8 cellular contexts compared by ENCODE assay signal in the genomic region with DNA sequence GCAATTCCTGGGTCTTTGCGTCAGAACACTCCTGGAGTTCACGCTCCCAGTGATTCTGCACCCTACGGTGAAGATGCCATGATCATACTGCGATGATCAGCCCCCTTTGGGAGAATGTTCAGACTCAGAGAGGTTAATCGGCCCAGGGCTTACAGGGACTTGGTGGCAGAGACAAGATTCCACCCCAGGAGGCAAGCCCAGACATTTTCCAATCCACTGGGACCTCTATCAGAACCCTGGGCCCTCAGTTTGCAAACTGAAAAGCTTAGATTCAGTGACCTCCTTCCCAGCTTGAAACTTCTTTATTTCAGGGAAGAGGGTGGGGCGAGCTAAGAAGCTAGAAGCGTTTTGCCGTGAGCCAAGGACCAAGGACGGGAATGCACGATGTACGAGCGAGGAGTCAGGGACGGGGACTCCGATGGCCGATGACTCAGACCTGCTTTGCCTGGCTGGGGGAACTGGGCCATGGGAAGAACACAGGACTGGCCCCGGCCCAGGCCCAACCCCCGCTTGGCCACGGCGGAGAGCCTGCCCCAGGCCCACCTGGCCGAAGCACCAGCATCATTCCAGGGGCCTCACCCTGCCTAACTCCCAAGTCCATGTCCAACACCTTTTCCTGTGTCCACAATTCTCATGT. TPM values are rescaled to one million over a fixed set of nuclear protein-coding genes. Genes with fewer than 3 reads are reported as not detected.
DNase-seq lines count a peak whose midpoint lies in the region; ATAC-seq and TF ChIP-seq lines count a peak whose summit lies in the region.

No MANE protein-coding gene starts in this region.

- TF ChIP-seq CTCF in mammary epithelial cell (conservative IDR thresholded peaks at IDR 0.05 in 1 of 2, IDR thresholded peaks at IDR 0.05 in 1 of 2; ENCODE audit: extremely low read depth in 1 of 2, insufficient read depth in 1 of 2, low read depth in 1 of 2, low read length in 2 of 2) (no peak), liver (IDR thresholded peaks at IDR 0.05; ENCODE audit: low read depth, low read length, missing input control) (no peak)

- intact Hi-C loops in mammary epithelial cell (cut with micrococcal nuclease): no loop called here

- no peaks in the 10 kb centered on the region for H3K9me3 Mint-ChIP-seq in CD8-positive, alpha-beta memory T cell

- no peak overlapping the region for H3K4me3 Mint-ChIP-seq in CD8-positive, alpha-beta memory T cell

- peaks cover 20% of the 10 kb centered on the region for H3K4me1 ChIP-seq in HUES64 (ENCODE audit: insufficient read depth, low read length)
- peaks cover 33% of the 10 kb centered on the region for H3K4me1 ChIP-seq in mammary epithelial cell (ENCODE audit: insufficient read depth, low read length)
- peaks cover 0 to 8% (median 4%) of the 10 kb centered on the region in 4 donors for H3K4me1 ChIP-seq in liver (ENCODE audit: control insufficient read depth in 4 of 4, insufficient read depth in 4 of 4, low read length in 3 of 4)
- peaks cover 17% of the 10 kb centered on the region for H3K4me1 ChIP-seq in CD8-positive, alpha-beta memory T cell (ENCODE audit: insufficient read depth, low read length)

- H4K20me1 ChIP-seq in mammary epithelial cell (ENCODE audit: insufficient read depth, low read length): no peaks in the 10 kb centered on the region

- 42% methylated on average over 20 of the region's 20 CpGs for WGBS in HUES64
- WGBS in mammary epithelial cell (ENCODE audit: low coverage, missing lambda C conversion rate): 34% methylated on average over 20 of the region's 20 CpGs
- 73% methylated on average over 20 of the region's 20 CpGs for whole genome bisulfite sequencing in liver

- H3K4me1 Mint-ChIP-seq in CD8-positive, alpha-beta memory T cell: peaks cover 15 to 23% (median 21%) of the 10 kb centered on the region in 3 donors

- no peak for DNase-seq in mammary epithelial cell
- DNase-seq in CD8-positive, alpha-beta memory T cell: no peak
- no peak for DNase-seq in amygdala (lab: John Stamatoyannopoulos, UW)
- DNase-seq in SK-N-DZ (ENCODE audit: low spot score): no peak

- H3K36me3 ChIP-seq in HUES64 (ENCODE audit: insufficient read depth, low read length): no peaks in the 10 kb centered on the region
- no peaks in the 10 kb centered on the region for H3K36me3 ChIP-seq in mammary epithelial cell (ENCODE audit: insufficient read depth, low read length)
- H3K36me3 ChIP-seq in liver (ENCODE audit: control insufficient read depth in 4 of 4, insufficient read depth in 3 of 4, low read depth in 1 of 4, low read length in 3 of 4): no peaks in the 10 kb centered on the region
- H3K36me3 ChIP-seq in CD8-positive, alpha-beta memory T cell (ENCODE audit: insufficient read depth, low read length): no peaks in the 10 kb centered on the region

- no peaks in the 10 kb centered on the region for H3K79me2 ChIP-seq in mammary epithelial cell (ENCODE audit: insufficient read depth, low read length)

- TF ChIP-seq RAD21 in liver (IDR thresholded peaks at IDR 0.05): no peak

- H3K27me3 Mint-ChIP-seq in CD8-positive, alpha-beta memory T cell: peaks cover 3 to 4% of the 10 kb centered on the region in 2 donors

- H3K9me3 ChIP-seq in HUES64 (ENCODE audit: insufficient read depth, low read depth, low read length) (no peaks in the 10 kb centered on the region), mammary epithelial cell (replicated peaks; ENCODE audit: insufficient read depth, low read length) (no peaks in the 10 kb centered on the region), liver (ENCODE audit: control insufficient read depth in 4 of 4, low read length in 3 of 4) (no peaks in the 10 kb centered on the region)
- H3K9me3 ChIP-seq in CD8-positive, alpha-beta memory T cell (ENCODE audit: low read length): no peaks in the 10 kb centered on the region

- no peak for ATAC-seq in HG02973 (IDR thresholded peaks at IDR 0.05; ENCODE audit: unreplicated experiment)

- peak overlapping the region; percentile 62 for H2AFZ ChIP-seq in mammary epithelial cell (ENCODE audit: low read depth, low read length)

- H3K9ac ChIP-seq in HUES64 (ENCODE audit: low read depth, low read length) (peak overlapping the region; percentile 6; the same call in 1 of the 2 replicates), mammary epithelial cell (ENCODE audit: insufficient read depth, low read length) (no peak overlapping the region), liver (ENCODE audit: low read depth in 1 of 2, low read length in 2 of 2) (no peak overlapping the region)

- H3K4me3 ChIP-seq in HUES64 (ENCODE audit: low read length) (no peak overlapping the region), mammary epithelial cell (replicated peaks in 1 of 3; ENCODE audit: insufficient read depth in 1 of 3, low read depth in 2 of 3, low read length in 3 of 3) (no peak overlapping the region), liver (ENCODE audit: low read depth in 1 of 3, low read length in 3 of 3) (no peak overlapping the region)
- H3K4me3 ChIP-seq in CD8-positive, alpha-beta memory T cell (ENCODE audit: low read length): no peak overlapping the region

- H3K27me3 ChIP-seq in HUES64 (ENCODE audit: insufficient read depth, low read length): no peaks in the 10 kb centered on the region
- H3K27me3 ChIP-seq in mammary epithelial cell (ENCODE audit: insufficient read depth, low read length): no peaks in the 10 kb centered on the region
- H3K27me3 ChIP-seq in liver (ENCODE audit: control insufficient read depth in 4 of 4, insufficient read depth in 4 of 4, low read length in 3 of 4): no peaks in the 10 kb centered on the region
- no peaks in the 10 kb centered on the region for H3K27me3 ChIP-seq in CD8-positive, alpha-beta memory T cell (ENCODE audit: insufficient read depth, low read length, poor library complexity, severe bottlenecking)

- H3K4me2 ChIP-seq in mammary epithelial cell (ENCODE audit: insufficient read depth, low read depth, low read length): peak overlapping the region; percentile 25

- H3K27ac ChIP-seq in HUES64 (ENCODE audit: low read depth, low read length) (peak overlapping the region; percentile 19; the same call in 1 of the 2 replicates), mammary epithelial cell (ENCODE audit: insufficient read depth, low read depth, low read length) (no peak overlapping the region), liver (ENCODE audit: low read depth in 1 of 2, low read length in 2 of 2) (peak overlapping the region; percentile 83), temporal lobe (ENCODE audit: low read depth, low read length) (peak overlapping the region; percentile 41)
- H3K27ac ChIP-seq in CD8-positive, alpha-beta memory T cell (ENCODE audit: low read depth, low read length): no peak overlapping the region

- BruUV-seq in mammary epithelial cell (replicated peaks; lab: Mats Ljungman, UMichigan): no TSS peak

- in situ Hi-C loops in mammary epithelial cell (cut with MboI; ENCODE audit: low sequenced_read_pairs in 2 of 2): no loop called here

- POLR2A ChIA-PET in CD8-positive, alpha-beta memory T cell (lab: Charles Lee): no interaction called here

- CTCF ChIA-PET in mammary epithelial cell (lab: Charles Lee; ENCODE audit: low non-redundant PET): no interaction called here
- CTCF ChIA-PET in CD8-positive, alpha-beta memory T cell (lab: Charles Lee): interaction anchor here (0.8 to 1.2 kb wide), 2 partner anchors 35 to 75 kb away, joined by 3 read pairs; a partner anchor contains a TSS

- no peak overlapping the region for H3K27ac Mint-ChIP-seq in CD8-positive, alpha-beta memory T cell

- dilution Hi-C loops in mammary epithelial cell (cut with HindIII; ENCODE audit: low sequenced_read_pairs): no loop called here

- H3K36me3 Mint-ChIP-seq in CD8-positive, alpha-beta memory T cell: no peaks in the 10 kb centered on the region

TF ChIP-seq in liver, 16 proteins besides CTCF, POLR2A, EP300 and RAD21 (continues in another document):
- TF ChIP-seq EGR1 (IDR thresholded peaks at IDR 0.05; ENCODE audit: low read depth in 2 of 2) (no peak), HNF4G (IDR thresholded peaks at IDR 0.05) (no peak), SP1 (IDR thresholded peaks at IDR 0.05) (no peak), GABPA (IDR thresholded peaks at IDR 0.05 in 1 of 2, conservative IDR thresholded peaks at IDR 0.05 in 1 of 2) (no peak), NR2F2 (IDR thresholded peaks at IDR 0.05) (no peak), TAF1 (conservative IDR thresholded peaks at IDR 0.05) (no peak)
- TF ChIP-seq, protein P1, sequence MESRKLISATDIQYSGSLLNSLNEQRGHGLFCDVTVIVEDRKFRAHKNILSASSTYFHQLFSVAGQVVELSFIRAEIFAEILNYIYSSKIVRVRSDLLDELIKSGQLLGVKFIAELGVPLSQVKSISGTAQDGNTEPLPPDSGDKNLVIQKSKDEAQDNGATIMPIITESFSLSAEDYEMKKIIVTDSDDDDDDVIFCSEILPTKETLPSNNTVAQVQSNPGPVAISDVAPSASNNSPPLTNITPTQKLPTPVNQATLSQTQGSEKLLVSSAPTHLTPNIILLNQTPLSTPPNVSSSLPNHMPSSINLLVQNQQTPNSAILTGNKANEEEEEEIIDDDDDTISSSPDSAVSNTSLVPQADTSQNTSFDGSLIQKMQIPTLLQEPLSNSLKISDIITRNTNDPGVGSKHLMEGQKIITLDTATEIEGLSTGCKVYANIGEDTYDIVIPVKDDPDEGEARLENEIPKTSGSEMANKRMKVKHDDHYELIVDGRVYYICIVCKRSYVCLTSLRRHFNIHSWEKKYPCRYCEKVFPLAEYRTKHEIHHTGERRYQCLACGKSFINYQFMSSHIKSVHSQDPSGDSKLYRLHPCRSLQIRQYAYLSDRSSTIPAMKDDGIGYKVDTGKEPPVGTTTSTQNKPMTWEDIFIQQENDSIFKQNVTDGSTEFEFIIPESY (IDR thresholded peaks at IDR 0.05): no peak

RNA-seq across cellular contexts. Expression of a gene that starts 34.7 kb away (rescaled TPM):
- polyA plus RNA-seq in HUES64 (2013, experiment 1 of 2): 11.4 TPM
- polyA plus RNA-seq in HUES64 (2013, experiment 2 of 2): 12.7 TPM
- 10 to 100 TPM in 1 of 2 donors, 1 to 10 TPM in 1; 4.3 to 24.7 TPM for total RNA-seq in mammary epithelial cell
- 3.5 TPM for polyA plus RNA-seq in mammary epithelial cell
- 1.8 TPM for polyA minus RNA-seq in mammary epithelial cell
- total RNA-seq in liver: 10 to 100 TPM; 16.1 to 48.0 TPM
- 10 to 100 TPM; 12.2 to 20.5 TPM for polyA plus RNA-seq in liver
- 3.2 TPM for total RNA-seq in temporal lobe
- 10 to 100 TPM; 26.9 to 27.4 TPM for total RNA-seq in CD8-positive, alpha-beta memory T cell
- polyA plus RNA-seq in CD8-positive, alpha-beta memory T cell: 38.9 TPM
- polyA plus RNA-seq in SK-N-DZ (2014; cell fraction: cytosol; rRNA removed): 0.40 and 0.52 TPM in 2 replicates
- polyA plus RNA-seq in SK-N-DZ (2014; cell fraction: nucleus; rRNA removed): 0.81 and 2.2 TPM in 2 replicates

RNA-seq across cellular contexts. Expression of a gene that starts 53.3 kb away (rescaled TPM):
- polyA plus RNA-seq in HUES64 (2013, experiment 1 of 2): 20.3 TPM
- 21.7 TPM for polyA plus RNA-seq in HUES64 (2013, experiment 2 of 2)
- total RNA-seq in mammary epithelial cell: 10 to 100 TPM; 29.1 to 31.5 TPM
- polyA plus RNA-seq in mammary epithelial cell: 19.8 TPM
- polyA minus RNA-seq in mammary epithelial cell: 29.9 TPM
- total RNA-seq in liver: 10 to 100 TPM; 13.5 to 24.1 TPM
- 10 to 100 TPM in 1 of 2 donors, 1 to 10 TPM in 1; 8.1 to 10.9 TPM for polyA plus RNA-seq in liver
- 26.8 TPM for total RNA-seq in temporal lobe
- total RNA-seq in CD8-positive, alpha-beta memory T cell: 10 to 100 TPM; 48.2 to 51.5 TPM
- 31.5 TPM for polyA plus RNA-seq in CD8-positive, alpha-beta memory T cell
- polyA plus RNA-seq in SK-N-DZ (2014; cell fraction: cytosol; rRNA removed): 49.0 and 52.4 TPM in 2 replicates
- 137 and 160 TPM in 2 replicates for polyA plus RNA-seq in SK-N-DZ (2014; cell fraction: nucleus; rRNA removed)

Comparison
In these comparisons a context has a peak if more than half of its experiments do, and no peak if none do; other contexts are left out.
1. H3K27ac ChIP-seq: peak in HUES64 (single experiment), liver (2 of 2) and temporal lobe (single experiment); none in mammary epithelial cell (single experiment) and CD8-positive, alpha-beta memory T cell (single experiment).